ENCODE assay signal across 2 cellular contexts in genomic region chr3:125075738-125076137, GRCh38.
A peak's percentile ranks its signal among the peaks of the same experiment; 100 is the strongest.
TF ChIP-seq lines count a peak whose summit lies in the region.

No MANE protein-coding gene starts in this region.

TF ChIP-seq in IMR-90, 13 proteins besides CTCF, POLR2A, EP300 and RAD21:
- no peak for TF ChIP-seq NFE2L2 (IDR thresholded peaks at IDR 0.05; ENCODE audit: low read depth, low read length)
- TF ChIP-seq BHLHE40 (IDR thresholded peaks at IDR 0.05; ENCODE audit: low read depth, low read length): no peak
- TF ChIP-seq SMC3 (IDR thresholded peaks at IDR 0.05; ENCODE audit: low read depth, low read length): no peak
- TF ChIP-seq MAFK (IDR thresholded peaks at IDR 0.05; ENCODE audit: low read depth, low read length): no peak
- no peak for TF ChIP-seq RFX5 (IDR thresholded peaks at IDR 0.05; ENCODE audit: low read depth, low read length)
TF ChIP-seq in IMR-90: peak in this region for 0.

TF ChIP-seq in GM12878, 131 proteins besides CTCF, POLR2A, EP300 and RAD21:
- TF ChIP-seq SIN3A (IDR thresholded peaks at IDR 0.05; ENCODE audit: low read depth, low read length) (no peak), NBN (IDR thresholded peaks at IDR 0.05) (no peak), ZBTB11 (CRISPR knock-in tag; IDR thresholded peaks at IDR 0.05) (no peak), SREBF2 (IDR thresholded peaks at IDR 0.05; ENCODE audit: low read length) (no peak), BCL3 (IDR thresholded peaks at IDR 0.05; ENCODE audit: borderline replicate concordance, insufficient read depth, low read depth, low read length, poor library complexity, severe bottlenecking) (peak; percentile 46), PKNOX1 (IDR thresholded peaks at IDR 0.05) (no peak)
